10 cellular contexts compared by ENCODE assay signal in genomic region chr13:40508112-40508511, GRCh38.
DNase-seq lines count a peak whose midpoint lies in the region; TF ChIP-seq lines count a peak whose summit lies in the region.
"Had no signal": no experiment of that assay in that cellular context is flagged by ENCODE, and none has a peak within 500 bp of the region (broad histone marks: within the 10 kb centered on the region; RNA-seq: fewer than 3 reads in every experiment).

No MANE protein-coding gene starts in this region.

- DNase-seq in LHCN-M2 (ENCODE audit: low read depth), result peak; percentile 71
- peak; percentile 89 to 90 for DNase-seq in cardiac fibroblast (ENCODE audit: low read depth in 2 of 2)
- DNase-seq in kidney tubule cell (ENCODE audit: low spot score), result peak; percentile 76
- DNase-seq in RWPE1 (ENCODE audit: low spot score), result no peak
- no peak for DNase-seq in NCI-H1105 (lab: John Stamatoyannopoulos, UW)
- DNase-seq in NCI-H82 treated with DMSO at 0.1 percent for 48 hours (lab: John Stamatoyannopoulos, UW; ENCODE audit: unreplicated experiment), result no peak
- DNase-seq: adrenal gland had no signal

- no peaks in the 10 kb centered on the region for H3K27me3 Mint-ChIP-seq in stimulated activated naive CD8-positive, alpha-beta T cell treated with anti-CD3 and anti-CD28 coated beads, Interleukin-15, Interleukin-2, amounts not matched to agents 100 ng/mL and 50 ng/mL, for 24 hours

- no peaks in the 10 kb centered on the region for H3K9me3 Mint-ChIP-seq in stimulated activated naive CD8-positive, alpha-beta T cell treated with anti-CD3 and anti-CD28 coated beads, Interleukin-15, Interleukin-2, amounts not matched to agents 100 ng/mL and 50 ng/mL, for 24 hours
- H3K9me3 Mint-ChIP-seq: WTC11 had no signal

- no peak overlapping the region for H3K4me3 ChIP-seq in cardiac fibroblast (replicated peaks in 1 of 2; ENCODE audit: low read depth in 2 of 2, low read length in 2 of 2)
- H3K4me3 ChIP-seq: adrenal gland, prostate gland had no signal

- peaks cover 69% of the 10 kb centered on the region for H3K4me1 Mint-ChIP-seq in stimulated activated naive CD8-positive, alpha-beta T cell treated with anti-CD3 and anti-CD28 coated beads, Interleukin-15, Interleukin-2, amounts not matched to agents 100 ng/mL and 50 ng/mL, for 24 hours (ENCODE audit: low read depth)
- H3K4me1 Mint-ChIP-seq: WTC11 had no signal

- no peak for TF ChIP-seq CTCF in cardiac fibroblast (IDR thresholded peaks at IDR 0.05; ENCODE audit: low read depth, low read length)
- TF ChIP-seq CTCF in RWPE1 (conservative IDR thresholded peaks at IDR 0.05; ENCODE audit: low read depth), result no peak

- H3K27ac Mint-ChIP-seq in stimulated activated naive CD8-positive, alpha-beta T cell treated with anti-CD3 and anti-CD28 coated beads, Interleukin-15, Interleukin-2, amounts not matched to agents 100 ng/mL and 50 ng/mL, for 24 hours, result peak overlapping the region; percentile 55
- H3K27ac Mint-ChIP-seq: WTC11 had no signal

- POLR2A ChIA-PET in RWPE1 (lab: Yijun Ruan, JAX; ENCODE audit: low non-redundant PET), result no interaction called here

- CTCF ChIA-PET in RWPE1 (lab: Yijun Ruan, JAX), result no interaction called here

- no peak overlapping the region for H3K27ac ChIP-seq in RWPE1
- H3K27ac ChIP-seq: adrenal gland, prostate gland had no signal

- no peaks in the 10 kb centered on the region for H3K36me3 Mint-ChIP-seq in stimulated activated naive CD8-positive, alpha-beta T cell treated with anti-CD3 and anti-CD28 coated beads, Interleukin-15, Interleukin-2, amounts not matched to agents 100 ng/mL and 50 ng/mL, for 24 hours (ENCODE audit: low read depth)
- H3K36me3 Mint-ChIP-seq: WTC11 had no signal

- no peak overlapping the region for H3K4me3 Mint-ChIP-seq in stimulated activated naive CD8-positive, alpha-beta T cell treated with anti-CD3 and anti-CD28 coated beads, Interleukin-15, Interleukin-2, amounts not matched to agents 100 ng/mL and 50 ng/mL, for 24 hours
- H3K4me3 Mint-ChIP-seq: WTC11 had no signal

Comparison
In these comparisons a context has a peak if more than half of its experiments do, and no peak if none do; other contexts are left out.
1. DNase-seq: peak in LHCN-M2 (single experiment), cardiac fibroblast (2 of 2) and kidney tubule cell (single experiment); none in RWPE1 (single experiment), NCI-H1105 (single experiment) and NCI-H82 treated with DMSO at 0.1 percent for 48 hours (single experiment).